Comparison of ENCODE assay signal across 9 cellular contexts in the genomic region with DNA sequence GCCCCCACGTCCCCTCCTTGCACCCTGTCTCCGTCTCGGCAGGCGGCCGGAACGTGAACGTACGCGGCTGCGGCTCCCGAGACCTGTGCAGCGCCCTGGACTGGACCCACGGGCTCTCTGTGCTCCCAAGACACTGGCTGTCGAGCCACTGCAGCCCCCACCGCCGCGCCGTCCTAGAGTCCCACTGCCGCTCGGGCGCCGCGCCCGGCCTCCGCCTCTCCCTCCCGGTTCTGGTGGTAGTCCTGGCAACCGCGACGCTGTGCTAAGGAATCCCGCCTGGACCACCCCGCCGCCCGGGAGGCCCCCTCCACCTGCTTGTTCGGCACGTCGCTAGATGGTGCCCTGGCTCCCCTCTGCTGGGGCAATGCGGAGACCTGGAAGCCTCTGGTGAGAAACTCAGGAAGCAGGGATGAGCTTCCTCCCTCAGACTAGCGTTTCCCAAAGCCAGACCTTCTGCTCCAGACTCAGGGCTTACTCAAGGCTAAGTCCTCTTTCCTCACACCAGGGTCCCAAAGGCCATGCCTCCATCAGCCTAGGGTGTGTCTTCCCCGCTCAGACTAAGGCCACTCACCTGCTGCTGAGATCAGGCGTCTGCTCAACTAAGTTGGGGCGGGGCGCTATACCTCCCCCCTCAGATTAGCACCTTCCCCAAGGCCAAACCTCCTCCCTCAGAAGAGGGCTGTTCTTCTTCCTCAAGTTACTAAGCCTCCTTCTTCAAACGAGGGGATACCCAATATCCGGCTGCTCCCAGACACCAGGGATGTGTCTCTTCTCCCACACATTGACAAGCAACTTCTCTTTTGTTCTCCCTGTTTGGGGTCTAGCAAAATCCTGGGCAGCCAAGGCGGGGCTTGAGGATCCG. TPM values are rescaled to one million over a fixed set of nuclear protein-coding genes. Genes with fewer than 3 reads are reported as not detected.
DNase-seq lines count a peak whose midpoint lies in the region; ATAC-seq and TF ChIP-seq lines count a peak whose summit lies in the region.
"Had no signal": no experiment of that assay in that cellular context is flagged by ENCODE, and none has a peak within 500 bp of the region (broad histone marks: within the 10 kb centered on the region; RNA-seq: fewer than 3 reads in every experiment).

No MANE protein-coding gene starts in this region.

- H3K36me3 Mint-ChIP-seq in naive thymus-derived CD4-positive, alpha-beta T cell = peaks cover 0 to 7% (median 4%) of the 10 kb centered on the region in 5 donors

- CTCF ChIA-PET in Panc1 (lab: Charles Lee) = no interaction called here
- CTCF ChIA-PET in naive thymus-derived CD4-positive, alpha-beta T cell (lab: Charles Lee) = no interaction called here

- BruUV-seq in Panc1 (replicated peaks; lab: Mats Ljungman, UMichigan) = no TSS peak

- peaks cover 12 to 28% (median 22%) of the 10 kb centered on the region in 7 donors for H3K4me1 Mint-ChIP-seq in naive thymus-derived CD4-positive, alpha-beta T cell

- in situ Hi-C loops in Panc1 (cut with HindIII; ENCODE audit: low pct_unique_long_range_greater_than_20kb, low sequenced_read_pairs) = no loop called here

- H3K27me3 ChIP-seq in Panc1 (ENCODE audit: control insufficient read depth, insufficient read depth, low read length) = no peaks in the 10 kb centered on the region
- peaks cover 0 to 3% of the 10 kb centered on the region in 2 donors for H3K27me3 ChIP-seq in naive thymus-derived CD4-positive, alpha-beta T cell (ENCODE audit: control insufficient read depth in 2 of 2, insufficient read depth in 2 of 2, low read length in 2 of 2)

- peaks cover 0 to 17% (median 13%) of the 10 kb centered on the region in 5 donors for H3K27me3 Mint-ChIP-seq in naive thymus-derived CD4-positive, alpha-beta T cell

- H3K27ac ChIP-seq in Panc1 (ENCODE audit: low read length) (0 out of 2 replicates have a peak overlapping the region, but pooled peaks have one; percentile 63), epithelial cell of prostate (peak overlapping the region; percentile 80)
- peak overlapping the region; percentile 34 for H3K27ac ChIP-seq in naive thymus-derived CD4-positive, alpha-beta T cell (ENCODE audit: low read depth, low read length)

- DNase-seq in D341Med (ENCODE audit: low spot score) = peak; percentile 55
- no peak for DNase-seq in Panc1 (ENCODE audit: low read depth, low spot score)
- DNase-seq in epithelial cell of prostate (ENCODE audit: low read depth, low spot score) = no peak
- DNase-seq in naive thymus-derived CD4-positive, alpha-beta T cell = peak in 2 of 9 donors; percentile 2
- DNase-seq in stimulated activated CD4-positive, alpha-beta T cell treated with anti-CD3 and anti-CD28 coated beads, Interleukin-1b, Interleukin-23, amount 100 ng/mL, for 48 hours = no peak
- DNase-seq in HPDE6-E6E7 (ENCODE audit: extremely low spot score) = no peak
- DNase-seq in COR-L47 (lab: John Stamatoyannopoulos, UW) = no peak

- H3K36me3 ChIP-seq in Panc1 (ENCODE audit: control insufficient read depth, insufficient read depth, low read length) = no peaks in the 10 kb centered on the region
- no peaks in the 10 kb centered on the region for H3K36me3 ChIP-seq in naive thymus-derived CD4-positive, alpha-beta T cell (ENCODE audit: control insufficient read depth in 2 of 3, insufficient read depth in 3 of 3, low read length in 3 of 3)

- peaks cover 5% of the 10 kb centered on the region for H3K4me1 ChIP-seq in Panc1 (ENCODE audit: control insufficient read depth, insufficient read depth, low read length)
- peaks cover 3 to 13% of the 10 kb centered on the region in 2 donors for H3K4me1 ChIP-seq in naive thymus-derived CD4-positive, alpha-beta T cell (ENCODE audit: control insufficient read depth in 2 of 2, insufficient read depth in 2 of 2, low read length in 2 of 2)

- peaks cover 0 to 13% (median 3%) of the 10 kb centered on the region in 11 donors for H3K9me3 Mint-ChIP-seq in naive thymus-derived CD4-positive, alpha-beta T cell

- no peak overlapping the region for H3K4me3 ChIP-seq in Panc1 (ENCODE audit: low read depth in 2 of 2, low read length in 2 of 2)
- peak overlapping the region; percentile 30 for H3K4me3 ChIP-seq in naive thymus-derived CD4-positive, alpha-beta T cell (ENCODE audit: low read length)

- peak overlapping the region in 9 of 10 donors; percentile 66 to 92 (median 81) for H3K4me3 Mint-ChIP-seq in naive thymus-derived CD4-positive, alpha-beta T cell

- no peaks in the 10 kb centered on the region for H3K9me3 ChIP-seq in Panc1 (ENCODE audit: control insufficient read depth, insufficient read depth, low read depth, low read length)
- H3K9me3 ChIP-seq in naive thymus-derived CD4-positive, alpha-beta T cell (ENCODE audit: control insufficient read depth in 2 of 3, low read length in 3 of 3) = no peaks in the 10 kb centered on the region

- peak overlapping the region; percentile 47 to 100 (median 90) for H3K27ac Mint-ChIP-seq in naive thymus-derived CD4-positive, alpha-beta T cell

- TF ChIP-seq CTCF in Panc1 (IDR thresholded peaks at IDR 0.05) = no peak

- ATAC-seq in Panc1 (no peak), HG03439 (IDR thresholded peaks at IDR 0.05; ENCODE audit: unreplicated experiment) (no peak)
- no peak for ATAC-seq in naive thymus-derived CD4-positive, alpha-beta T cell

- intact Hi-C loops in Panc1 (cut with micrococcal nuclease; ENCODE audit: unreplicated experiment) = no loop called here
- intact Hi-C loops in naive thymus-derived CD4-positive, alpha-beta T cell (cut with micrococcal nuclease) = loop anchor here in 1 of 2 donors (2.0 kb wide), 1 partner anchor 55 kb away; a partner anchor contains a TSS

- POLR2A ChIA-PET in Panc1 (lab: Charles Lee) = no interaction called here
- POLR2A ChIA-PET in naive thymus-derived CD4-positive, alpha-beta T cell (lab: Charles Lee) = interaction anchor here (0.6 kb wide), 1 partner anchor 261 kb away, joined by 4 read pairs; no protein-coding TSS in a partner anchor

RNA-seq across cellular contexts. Expression of a gene that starts 16.1 kb away (rescaled TPM):
- not detected for total RNA-seq in Panc1 (2021; ENCODE audit: unreplicated experiment)
- not detected for polyA plus RNA-seq in Panc1 (2012; ENCODE audit: insufficient read length)
- not detected for total RNA-seq in naive thymus-derived CD4-positive, alpha-beta T cell
- not detected for polyA plus RNA-seq in naive thymus-derived CD4-positive, alpha-beta T cell
- total RNA-seq: HT1080 had no signal

RNA-seq across cellular contexts. Expression of a gene that starts 29.8 kb away (rescaled TPM):
- total RNA-seq in Panc1 (2021; ENCODE audit: unreplicated experiment) = 5.3 TPM
- polyA plus RNA-seq in Panc1 (2012; ENCODE audit: insufficient read length) = 6.2 TPM
- total RNA-seq in naive thymus-derived CD4-positive, alpha-beta T cell = 100 to 1,000 TPM in 1 of 5 experiments, 10 to 100 TPM in 2, 1 to 10 TPM in 2; 3.2 to 358 (median 14.4) TPM
- 1 to 10 TPM in 1 of 2 donors, under 1 TPM in 1; 0.77 to 3.2 TPM for polyA plus RNA-seq in naive thymus-derived CD4-positive, alpha-beta T cell

RNA-seq across cellular contexts. Expression of a gene that starts 55.0 kb away (rescaled TPM):
- total RNA-seq in Panc1 (2021; ENCODE audit: unreplicated experiment) = 49.9 TPM
- 37.6 TPM for polyA plus RNA-seq in Panc1 (2012; ENCODE audit: insufficient read length)
- 10 to 100 TPM; 48.5 to 75.9 (median 53.9) TPM for total RNA-seq in naive thymus-derived CD4-positive, alpha-beta T cell
- polyA plus RNA-seq in naive thymus-derived CD4-positive, alpha-beta T cell = 1 to 10 TPM; 7.9 to 9.8 TPM
